ENCODE assay signal across 6 cellular contexts in the genomic region with DNA sequence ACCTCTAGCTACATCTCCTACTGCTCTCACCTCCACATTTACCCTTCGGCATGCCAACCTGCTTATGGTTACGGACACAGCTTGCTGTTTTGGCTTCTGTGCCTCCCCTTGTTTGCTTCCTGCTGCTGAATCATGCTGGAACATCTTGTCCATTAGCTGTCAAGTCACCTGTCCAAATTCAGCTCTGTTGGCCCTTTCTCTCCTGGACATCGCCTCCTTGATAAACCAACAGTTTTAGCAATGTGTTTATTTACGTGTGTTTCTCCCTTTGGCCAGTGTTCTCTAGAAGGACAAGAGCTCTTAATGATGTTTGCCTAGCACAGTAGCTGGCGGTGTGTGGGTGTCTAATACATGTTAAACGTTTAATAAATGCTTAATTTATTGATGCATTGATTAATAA. TPM values are rescaled to one million over a fixed set of nuclear protein-coding genes. Genes with fewer than 3 reads are reported as not detected.
"Had no signal": no experiment of that assay in that cellular context is flagged by ENCODE, and none has a peak within 500 bp of the region (broad histone marks: within the 10 kb centered on the region; RNA-seq: fewer than 3 reads in every experiment).

No MANE protein-coding gene starts in this region.

RNA-seq across cellular contexts. Expression of a gene that starts 31.4 kb away (rescaled TPM):
- total RNA-seq: OCI-LY7, PC-9, Right ventricle myocardium inferior, SJCRH30, SJSA1, SK-MEL-5 had no signal
